ENCODE assay signal across 22 cellular contexts in genomic region chr10:47369251-47369894, GRCh38. TPM values are rescaled to one million over a fixed set of nuclear protein-coding genes. Genes with fewer than 3 reads are reported as not detected.
DNase-seq lines count a peak whose midpoint lies in the region; ATAC-seq and TF ChIP-seq lines count a peak whose summit lies in the region.
"Had no signal": no experiment of that assay in that cellular context is flagged by ENCODE, and none has a peak within 500 bp of the region (broad histone marks: within the 10 kb centered on the region; RNA-seq: fewer than 3 reads in every experiment).

No MANE protein-coding gene starts in this region.

- H3K4me1 ChIP-seq in RWPE2 (ENCODE audit: insufficient read depth, poor library complexity, severe bottlenecking) (no peaks in the 10 kb centered on the region), stomach (peaks cover 0 to 2% (median under 1%) of the 10 kb centered on the region in 4 donors)

- H3K27ac ChIP-seq in RWPE2 (ENCODE audit: poor library complexity, severe bottlenecking) (no peak overlapping the region), stomach (no peak overlapping the region)
- H3K27ac ChIP-seq: 22Rv1, PC-9 had no signal

- WGBS in stomach, 5 donors: 72 to 82% (median 78%) methylated on average over 9 of the region's 9 CpGs

- H3K4me3 ChIP-seq in RWPE2 (ENCODE audit: severe bottlenecking): no peak overlapping the region
- H3K4me3 ChIP-seq in stomach: no peak overlapping the region
- H3K4me3 ChIP-seq: GM12878, PC-9 had no signal

- no peak for ATAC-seq in RWPE2 (ENCODE audit: low read depth)
- ATAC-seq in HG03457 (IDR thresholded peaks at IDR 0.05; ENCODE audit: unreplicated experiment): no peak
- ATAC-seq in GM18505 (IDR thresholded peaks at IDR 0.05; ENCODE audit: unreplicated experiment): no peak
- ATAC-seq in HG02885 (IDR thresholded peaks at IDR 0.05; ENCODE audit: poor library complexity, unreplicated experiment): no peak
- ATAC-seq: GM12878, Right ventricle myocardium inferior had no signal

- H3K36me3 ChIP-seq in RWPE2 (ENCODE audit: low read depth) (no peaks in the 10 kb centered on the region), stomach (no peaks in the 10 kb centered on the region)

- peak; percentile 28 for DNase-seq in activated CD8-positive, alpha-beta memory T cell treated with anti-CD3 and anti-CD28 coated beads for 24 hours
- DNase-seq in activated CD8-positive, alpha-beta memory T cell treated with anti-CD3 and anti-CD28 coated beads, Interleukin-2, amount 50 U/mL, for 4 hours: no peak
- peak; percentile 27 for DNase-seq in RWPE2 (ENCODE audit: low spot score)
- peak; percentile 45 for DNase-seq in islet precursor cell
- peak; percentile 8 for DNase-seq in stomach
- DNase-seq: CD8-positive, alpha-beta memory T cell; DND-41; KG1; NCI-H1436; NCI-H2029; NCI-H2171 treated with DMSO at 0.1 percent for 48 hours; NCI-H510A; NCI-H774; PC-9 had no signal

- TF ChIP-seq CTCF in RWPE2 (IDR thresholded peaks at IDR 0.05; ENCODE audit: poor library complexity, severe bottlenecking) (no peak), stomach (IDR thresholded peaks at IDR 0.05) (no peak)

- H3K9me3 ChIP-seq in RWPE2 (ENCODE audit: severe bottlenecking): no peaks in the 10 kb centered on the region
- no peaks in the 10 kb centered on the region for H3K9me3 ChIP-seq in stomach

- no peaks in the 10 kb centered on the region for H3K27me3 ChIP-seq in RWPE2 (ENCODE audit: insufficient read depth, poor library complexity, severe bottlenecking)
- H3K27me3 ChIP-seq in stomach: no peaks in the 10 kb centered on the region

- intact Hi-C loops in stomach (cut with DNase I; ENCODE audit: low total_unique reads): no loop called here

- TF ChIP-seq POLR2A in stomach (IDR thresholded peaks at IDR 0.05) (no peak), GM18505 (IDR thresholded peaks at IDR 0.05; ENCODE audit: borderline replicate concordance, extremely low read depth, insufficient read depth, insufficient read length) (no peak)

- no peak for TF ChIP-seq EP300 in stomach (IDR thresholded peaks at IDR 0.05)

RNA-seq across cellular contexts. Expression of gene ZNF488, which starts 14.7 kb away (rescaled TPM):
- 10 to 100 TPM in 1 of 5 donors, 1 to 10 TPM in 1, under 1 TPM in 2, not detected in 1; 0.43 to 15.1 (median 1.4) TPM for total RNA-seq in stomach
- under 1 TPM in 2 of 3 donors, not detected in 1; 0.50 to 0.68 TPM for polyA plus RNA-seq in stomach
- total RNA-seq: GM12878, Right ventricle myocardium inferior had no signal
- polyA plus RNA-seq: CD8-positive, alpha-beta memory T cell; GM12878 had no signal

RNA-seq across cellular contexts. Expression of gene RBP3, which starts 21.2 kb away (rescaled TPM):
- total RNA-seq in stomach: not detected
- polyA plus RNA-seq in stomach: not detected
- total RNA-seq: CD8-positive, alpha-beta memory T cell; GM12878; H1; PC-9; Right ventricle myocardium inferior had no signal
- polyA plus RNA-seq: BJ; CD8-positive, alpha-beta memory T cell; GM12878; H1 had no signal

RNA-seq across cellular contexts. Expression of gene GDF2, which starts 47.1 kb away (rescaled TPM):
- not detected for total RNA-seq in stomach
- not detected for polyA plus RNA-seq in stomach
- total RNA-seq: CD8-positive, alpha-beta memory T cell; GM12878; H1; PC-9; Right ventricle myocardium inferior had no signal
- polyA plus RNA-seq: BJ; CD8-positive, alpha-beta memory T cell; GM12878; H1 had no signal
